In genomic region chr22:38455063-38455529, GRCh38 we compare ENCODE assay signal across 10 cellular contexts. TPM values are rescaled to one million over a fixed set of nuclear protein-coding genes. Genes with fewer than 3 reads are reported as not detected.
DNase-seq lines count a peak whose midpoint lies in the region; ATAC-seq and TF ChIP-seq lines count a peak whose summit lies in the region.
"Had no signal": no experiment of that assay in that cellular context is flagged by ENCODE, and none has a peak within 500 bp of the region (broad histone marks: within the 10 kb centered on the region; RNA-seq: fewer than 3 reads in every experiment).

KCNJ4 (minus strand) TSS chr22:38455199; CDS start chr22:38428132, 27,067 bp downstream.

- peak within 1 kb of the TSS; percentile 72 to 87 for H3K4me3 Mint-ChIP-seq in CD14-positive monocyte

- peak within 1 kb of the TSS; percentile 26; the same call in 1 of the 2 replicates for H3K4me2 ChIP-seq in PC-3 (ENCODE audit: low read length)

- no peak for ATAC-seq in PC-3

- H3K36me3 ChIP-seq in PC-3 (ENCODE audit: low read depth, low read length), result no peaks in the 10 kb centered on the region
- H3K36me3 ChIP-seq in neuron (ENCODE audit: insufficient read depth, low read length), result no peaks in the 10 kb centered on the region

- peaks cover 82 to 94% (median 85%) of the 10 kb centered on the region in 3 donors for H3K27me3 Mint-ChIP-seq in CD14-positive monocyte (ENCODE audit: low read depth in 3 of 3)

- H3K4me1 Mint-ChIP-seq in CD14-positive monocyte, result peaks cover 8% of the 10 kb centered on the region

- TF ChIP-seq CTCF in CD14-positive monocyte (IDR thresholded peaks at IDR 0.05) (no peak), PC-3 (conservative IDR thresholded peaks at IDR 0.05; ENCODE audit: low read depth, low read length) (no peak), epithelial cell of proximal tubule (conservative IDR thresholded peaks at IDR 0.05; ENCODE audit: low read depth, low read length) (no peak)

- H3K27me3 ChIP-seq in PC-3 (ENCODE audit: low read length) (peaks cover 10% of the 10 kb centered on the region), neuron (ENCODE audit: insufficient read depth, low read length) (peaks cover 20% of the 10 kb centered on the region)

- no peak within 1 kb of the TSS for H3K9ac ChIP-seq in PC-3 (ENCODE audit: low read length)

- peak within 1 kb of the TSS in 1 of 7 donors; percentile 13 for H3K27ac Mint-ChIP-seq in CD14-positive monocyte

- POLR2A ChIA-PET in PC-3 (lab: Charles Lee; ENCODE audit: unreplicated experiment), result no interaction called here

- H3K36me3 Mint-ChIP-seq in CD14-positive monocyte, result peaks cover 6 to 11% of the 10 kb centered on the region in 2 donors

- intact Hi-C loops in CD14-positive monocyte (cut with micrococcal nuclease) (no loop called here), PC-3 (cut with micrococcal nuclease) (no loop called here)

- CTCF ChIA-PET in PC-3 (lab: Charles Lee), result no interaction called here

- H4K20me1 ChIP-seq in PC-3 (ENCODE audit: low read length), result no peaks in the 10 kb centered on the region

- no peak within 1 kb of the TSS for H3K4me3 ChIP-seq in PC-3 (ENCODE audit: low read length)
- peak within 1 kb of the TSS; percentile 18 for H3K4me3 ChIP-seq in epithelial cell of proximal tubule (ENCODE audit: low read depth, low read length)
- peak within 1 kb of the TSS; percentile 50 for H3K4me3 ChIP-seq in neuron (ENCODE audit: low read length)

- H3K79me2 ChIP-seq in PC-3 (ENCODE audit: low read length), result no peaks in the 10 kb centered on the region

- H2AFZ ChIP-seq in PC-3 (ENCODE audit: low read length) (no peak within 1 kb of the TSS), neuron (ENCODE audit: low read depth, low read length) (peak within 1 kb of the TSS; percentile 39)

- no TSS peak for BruUV-seq in PC-3 (replicated peaks; lab: Mats Ljungman, UMichigan)

- H3K9me3 ChIP-seq in PC-3 (ENCODE audit: low read length) (no peaks in the 10 kb centered on the region), neuron (ENCODE audit: low read length) (no peaks in the 10 kb centered on the region)

- peaks cover 0 to 18% (median 8%) of the 10 kb centered on the region in 7 donors for H3K9me3 Mint-ChIP-seq in CD14-positive monocyte

- no peaks in the 10 kb centered on the region for H3F3A ChIP-seq in PC-3 (ENCODE audit: low read length, unreplicated experiment)

- DNase-seq in CD14-positive monocyte (ENCODE audit: low spot score) (no peak), PC-3 (no peak), epithelial cell of proximal tubule (ENCODE audit: low read depth) (no peak), AG08396 (ENCODE audit: low spot score) (no peak), COLO829 (ENCODE audit: low spot score) (no peak), NCI-H2107 (lab: John Stamatoyannopoulos, UW) (no peak), DMS79 (lab: John Stamatoyannopoulos, UW) (no peak)
- DNase-seq: effector CD4-positive, alpha-beta T cell; SHP77 treated with DMSO at 0.1 percent for 48 hours had no signal

- H3K27ac ChIP-seq in PC-3 (ENCODE audit: low read length), result no peak within 1 kb of the TSS

- H3K9me2 ChIP-seq in PC-3 (replicated peaks; ENCODE audit: low read length), result no peaks in the 10 kb centered on the region

- H3K4me1 ChIP-seq in PC-3 (ENCODE audit: insufficient read depth, low read length), result no peaks in the 10 kb centered on the region
- H3K4me1 ChIP-seq in neuron (ENCODE audit: insufficient read depth, low read length), result peaks cover 40% of the 10 kb centered on the region

RNA-seq across cellular contexts. Expression of gene KCNJ4, which starts in this region (rescaled TPM):
- not detected for polyA plus RNA-seq in CD14-positive monocyte
- total RNA-seq in PC-3 (2014; rRNA removed) (not detected in 2 replicates), epithelial cell of proximal tubule (0.07 TPM in 1 of 2 replicates, not detected in the other)
